In the genomic region with DNA sequence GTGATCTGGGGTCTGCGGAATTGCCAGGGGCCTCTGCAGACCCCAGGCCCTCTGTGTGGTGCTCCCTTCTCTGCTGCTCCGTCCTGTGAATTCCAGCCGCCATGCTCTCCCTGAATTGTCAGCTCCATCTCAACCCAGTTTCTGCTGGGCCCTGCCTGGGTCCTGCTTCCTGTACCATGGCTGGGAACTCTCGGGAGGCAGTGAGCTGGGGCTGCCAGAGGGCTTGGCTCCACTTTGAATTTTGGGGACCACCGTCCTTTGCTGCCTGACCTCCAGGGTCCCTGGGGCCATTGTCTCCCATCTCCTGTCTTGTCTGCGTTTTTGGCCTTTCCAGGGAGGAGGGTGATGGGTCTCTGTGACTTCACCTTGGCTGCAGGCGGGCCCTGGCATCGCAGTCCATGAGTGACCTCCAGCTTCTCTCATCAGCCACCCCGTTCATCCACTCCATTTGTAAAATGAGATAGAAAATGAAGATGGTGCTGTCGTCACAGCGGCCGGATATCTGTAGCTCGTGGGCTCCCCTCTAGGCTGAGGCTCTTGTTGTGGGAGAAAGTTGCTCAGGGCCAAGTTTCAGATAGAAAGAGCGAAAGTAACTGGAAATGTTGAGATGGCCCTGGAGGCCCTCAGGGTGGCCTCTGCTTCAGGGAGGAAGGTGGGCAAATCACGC, we compare ENCODE assay signal across 18 cellular contexts. TPM values are rescaled to one million over a fixed set of nuclear protein-coding genes. Genes with fewer than 3 reads are reported as not detected.
DNase-seq lines count a peak whose midpoint lies in the region; ATAC-seq and TF ChIP-seq lines count a peak whose summit lies in the region.
"Had no signal": no experiment of that assay in that cellular context is flagged by ENCODE, and none has a peak within 500 bp of the region (broad histone marks: within the 10 kb centered on the region; RNA-seq: fewer than 3 reads in every experiment).

No MANE protein-coding gene starts in this region.

- CTCF ChIA-PET in mammary epithelial cell (lab: Charles Lee; ENCODE audit: low non-redundant PET), result no interaction called here

- H3K27ac ChIP-seq in thoracic aorta, result no peak overlapping the region
- H3K27ac ChIP-seq in mammary epithelial cell (ENCODE audit: insufficient read depth, low read depth, low read length), result no peak overlapping the region
- no peak overlapping the region for H3K27ac ChIP-seq in lower lobe of right lung
- H3K27ac ChIP-seq: gastrocnemius medialis, uterus had no signal

- no peaks in the 10 kb centered on the region for H3K27me3 ChIP-seq in iPS-15b (ENCODE audit: control insufficient read depth, insufficient read depth, low read length)
- no peaks in the 10 kb centered on the region for H3K27me3 ChIP-seq in thoracic aorta (replicated peaks; ENCODE audit: insufficient read depth)
- no peaks in the 10 kb centered on the region for H3K27me3 ChIP-seq in mammary epithelial cell (ENCODE audit: insufficient read depth, low read length)
- no peaks in the 10 kb centered on the region for H3K27me3 ChIP-seq in lower lobe of right lung (ENCODE audit: low read depth)
- H3K27me3 ChIP-seq: gastrocnemius medialis, MG63, uterus had no signal

- H3K9me3 Mint-ChIP-seq in activated T-helper 1 cell treated with anti-CD3 and anti-CD28 coated beads, Interleukin-12 subunit alpha, Interleukin-12 subunit beta, Interleukin-2, Interleukin-4 antibody, amounts not matched to agents 30 ng/mL and 10 ng/mL and 1 ng/mL, durations not matched to agents 14 hours and 24 hours and 36 hours, result no peaks in the 10 kb centered on the region

- H3K4me1 ChIP-seq in iPS-15b (ENCODE audit: control insufficient read depth, insufficient read depth, low read length) (no peaks in the 10 kb centered on the region), thoracic aorta (ENCODE audit: control insufficient read depth in 1 of 2, low read depth in 2 of 2) (peaks cover 56 to 74% of the 10 kb centered on the region in 2 donors), mammary epithelial cell (ENCODE audit: insufficient read depth, low read length) (peaks cover 11% of the 10 kb centered on the region), lower lobe of right lung (peaks cover 64% of the 10 kb centered on the region)

- no peaks in the 10 kb centered on the region for H3K36me3 Mint-ChIP-seq in activated T-helper 1 cell treated with anti-CD3 and anti-CD28 coated beads, Interleukin-12 subunit alpha, Interleukin-12 subunit beta, Interleukin-2, Interleukin-4 antibody, amounts not matched to agents 30 ng/mL and 10 ng/mL and 1 ng/mL, durations not matched to agents 14 hours and 24 hours and 36 hours (ENCODE audit: low read depth)

- 94% methylated on average over 15 of the region's 15 CpGs for WGBS in mammary epithelial cell (ENCODE audit: low coverage, missing lambda C conversion rate)

- in situ Hi-C loops in mammary epithelial cell (cut with MboI; ENCODE audit: low sequenced_read_pairs in 2 of 2), result no loop called here

- intact Hi-C loops in Right ventricle myocardium superior (cut with DNase I), result no loop called here
- intact Hi-C loops in left ventricle myocardium superior (cut with micrococcal nuclease), result no loop called here
- intact Hi-C loops in activated T-helper 1 cell treated with anti-CD3 and anti-CD28 coated beads, Interleukin-12 subunit alpha, Interleukin-12 subunit beta, Interleukin-2, Interleukin-4 antibody, amounts not matched to agents 30 ng/mL and 10 ng/mL and 1 ng/mL, durations not matched to agents 14 hours and 24 hours and 36 hours (cut with micrococcal nuclease), result no loop called here
- intact Hi-C loops in mammary epithelial cell (cut with micrococcal nuclease), result no loop called here
- intact Hi-C loops in lower lobe of right lung (cut with DNase I), result no loop called here

- peak overlapping the region; percentile 67 for H3K27ac Mint-ChIP-seq in activated T-helper 1 cell treated with anti-CD3 and anti-CD28 coated beads, Interleukin-12 subunit alpha, Interleukin-12 subunit beta, Interleukin-2, Interleukin-4 antibody, amounts not matched to agents 30 ng/mL and 10 ng/mL and 1 ng/mL, durations not matched to agents 14 hours and 24 hours and 36 hours

- H3K27me3 Mint-ChIP-seq in activated T-helper 1 cell treated with anti-CD3 and anti-CD28 coated beads, Interleukin-12 subunit alpha, Interleukin-12 subunit beta, Interleukin-2, Interleukin-4 antibody, amounts not matched to agents 30 ng/mL and 10 ng/mL and 1 ng/mL, durations not matched to agents 14 hours and 24 hours and 36 hours (ENCODE audit: insufficient read depth), result peaks cover 1% of the 10 kb centered on the region

- H3K9ac ChIP-seq in iPS-15b (ENCODE audit: low read depth, low read length), result peak overlapping the region; percentile 47
- H3K9ac ChIP-seq in mammary epithelial cell (ENCODE audit: insufficient read depth, low read length), result no peak overlapping the region

- DNase-seq in Right ventricle myocardium superior, result peak; percentile 32
- DNase-seq in left ventricle myocardium superior, result no peak
- DNase-seq in activated T-helper 1 cell treated with anti-CD3 and anti-CD28 coated beads, Interleukin-12 subunit alpha, Interleukin-12 subunit beta, Interleukin-2, Interleukin-4 antibody, amounts not matched to agents 30 ng/mL and 10 ng/mL and 1 ng/mL, durations not matched to agents 14 hours and 24 hours and 36 hours (ENCODE audit: low spot score), result no peak
- DNase-seq in thoracic aorta (ENCODE audit: low spot score), result no peak
- no peak for DNase-seq in mammary epithelial cell
- no peak for DNase-seq in NCI-H146 (lab: John Stamatoyannopoulos, UW)
- DNase-seq in lower lobe of right lung, result no peak
- DNase-seq: activated CD8-positive, alpha-beta memory T cell treated with anti-CD3 and anti-CD28 coated beads for 24 hours; activated effector memory CD4-positive, alpha-beta T cell treated with anti-CD3 and anti-CD28 coated beads, Interleukin-2, amount 50 U/mL, for 16 hours; gastrocnemius medialis; GDM1; HCEC 1CT; MG63; NCI-H2081 treated with DMSO at 0.1 percent for 48 hours; NCI-H69; PC-3; uterus had no signal

- H3K9me3 ChIP-seq in iPS-15b (ENCODE audit: control insufficient read depth, insufficient read depth, low read length), result no peaks in the 10 kb centered on the region
- H3K9me3 ChIP-seq in thoracic aorta, result no peaks in the 10 kb centered on the region
- no peaks in the 10 kb centered on the region for H3K9me3 ChIP-seq in mammary epithelial cell (replicated peaks; ENCODE audit: insufficient read depth, low read length)
- H3K9me3 ChIP-seq in lower lobe of right lung, result no peaks in the 10 kb centered on the region
- H3K9me3 ChIP-seq: gastrocnemius medialis, MG63, uterus had no signal

- H3K36me3 ChIP-seq in iPS-15b (ENCODE audit: control insufficient read depth, insufficient read depth, low read length) (peaks cover 5% of the 10 kb centered on the region), thoracic aorta (no peaks in the 10 kb centered on the region), mammary epithelial cell (ENCODE audit: insufficient read depth, low read length) (no peaks in the 10 kb centered on the region), lower lobe of right lung (no peaks in the 10 kb centered on the region)
- H3K36me3 ChIP-seq: gastrocnemius medialis, MG63, uterus had no signal

- TF ChIP-seq CTCF in thoracic aorta (IDR thresholded peaks at IDR 0.05), result no peak
- no peak for TF ChIP-seq CTCF in mammary epithelial cell (conservative IDR thresholded peaks at IDR 0.05 in 1 of 2, IDR thresholded peaks at IDR 0.05 in 1 of 2; ENCODE audit: extremely low read depth in 1 of 2, insufficient read depth in 1 of 2, low read depth in 1 of 2, low read length in 2 of 2)
- TF ChIP-seq CTCF in lower lobe of right lung (IDR thresholded peaks at IDR 0.05), result no peak

- no peak overlapping the region for H3K4me2 ChIP-seq in mammary epithelial cell (ENCODE audit: insufficient read depth, low read depth, low read length)

- H3K79me2 ChIP-seq in mammary epithelial cell (ENCODE audit: insufficient read depth, low read length), result peaks cover 98% of the 10 kb centered on the region

- ATAC-seq in Right ventricle myocardium superior (ENCODE audit: poor library complexity) (no peak), left ventricle myocardium superior (no peak), thoracic aorta (ENCODE audit: insufficient number of reproducible peaks, low FRiP score, low read depth) (no peak), lower lobe of right lung (no peak)
- ATAC-seq: gastrocnemius medialis, PC-3 had no signal

- dilution Hi-C loops in mammary epithelial cell (cut with HindIII; ENCODE audit: low sequenced_read_pairs), result loop anchor here (5.0 kb wide), 1 partner anchor 36 kb away; no protein-coding TSS in a partner anchor

- H2AFZ ChIP-seq in mammary epithelial cell (ENCODE audit: low read depth, low read length), result no peak overlapping the region

- H3K4me3 ChIP-seq in iPS-15b (ENCODE audit: low read depth, low read length), result no peak overlapping the region
- peak overlapping the region; percentile 33 for H3K4me3 ChIP-seq in thoracic aorta
- no peak overlapping the region for H3K4me3 ChIP-seq in mammary epithelial cell (replicated peaks in 1 of 3; ENCODE audit: insufficient read depth in 1 of 3, low read depth in 2 of 3, low read length in 3 of 3)
- H3K4me3 ChIP-seq in lower lobe of right lung, result no peak overlapping the region
- H3K4me3 ChIP-seq: gastrocnemius medialis, MG63, uterus had no signal

- BruUV-seq in mammary epithelial cell (replicated peaks; lab: Mats Ljungman, UMichigan), result no TSS peak

- H3K4me1 Mint-ChIP-seq in activated T-helper 1 cell treated with anti-CD3 and anti-CD28 coated beads, Interleukin-12 subunit alpha, Interleukin-12 subunit beta, Interleukin-2, Interleukin-4 antibody, amounts not matched to agents 30 ng/mL and 10 ng/mL and 1 ng/mL, durations not matched to agents 14 hours and 24 hours and 36 hours (ENCODE audit: low read depth), result peaks cover 8% of the 10 kb centered on the region

- no peak overlapping the region for H3K4me3 Mint-ChIP-seq in activated T-helper 1 cell treated with anti-CD3 and anti-CD28 coated beads, Interleukin-12 subunit alpha, Interleukin-12 subunit beta, Interleukin-2, Interleukin-4 antibody, amounts not matched to agents 30 ng/mL and 10 ng/mL and 1 ng/mL, durations not matched to agents 14 hours and 24 hours and 36 hours

- H4K20me1 ChIP-seq in mammary epithelial cell (ENCODE audit: insufficient read depth, low read length), result peaks cover 12% of the 10 kb centered on the region

RNA-seq across cellular contexts. Expression of a gene that starts 38.3 kb away (rescaled TPM):
- total RNA-seq in Right ventricle myocardium superior (35.1 TPM), left ventricle myocardium superior (35.3 TPM), thoracic aorta (100 to 1,000 TPM; 135 to 138 TPM), mammary epithelial cell (10 to 100 TPM; 27.2 to 47.8 TPM), lower lobe of right lung (90.0 TPM)
- total RNA-seq in activated T-helper 1 cell treated with anti-CD3 and anti-CD28 coated beads, Interleukin-12 subunit alpha, Interleukin-12 subunit beta, Interleukin-2, Interleukin-4 antibody, amounts not matched to agents 30 ng/mL and 10 ng/mL and 1 ng/mL, durations not matched to agents 14 hours and 24 hours and 36 hours, result 38.3 and 44.5 TPM in 2 replicates
- 10.5 TPM for polyA plus RNA-seq in mammary epithelial cell
- 34.8 TPM for polyA minus RNA-seq in mammary epithelial cell
